Comparison of ENCODE assay signal across 8 cellular contexts in the genomic region with DNA sequence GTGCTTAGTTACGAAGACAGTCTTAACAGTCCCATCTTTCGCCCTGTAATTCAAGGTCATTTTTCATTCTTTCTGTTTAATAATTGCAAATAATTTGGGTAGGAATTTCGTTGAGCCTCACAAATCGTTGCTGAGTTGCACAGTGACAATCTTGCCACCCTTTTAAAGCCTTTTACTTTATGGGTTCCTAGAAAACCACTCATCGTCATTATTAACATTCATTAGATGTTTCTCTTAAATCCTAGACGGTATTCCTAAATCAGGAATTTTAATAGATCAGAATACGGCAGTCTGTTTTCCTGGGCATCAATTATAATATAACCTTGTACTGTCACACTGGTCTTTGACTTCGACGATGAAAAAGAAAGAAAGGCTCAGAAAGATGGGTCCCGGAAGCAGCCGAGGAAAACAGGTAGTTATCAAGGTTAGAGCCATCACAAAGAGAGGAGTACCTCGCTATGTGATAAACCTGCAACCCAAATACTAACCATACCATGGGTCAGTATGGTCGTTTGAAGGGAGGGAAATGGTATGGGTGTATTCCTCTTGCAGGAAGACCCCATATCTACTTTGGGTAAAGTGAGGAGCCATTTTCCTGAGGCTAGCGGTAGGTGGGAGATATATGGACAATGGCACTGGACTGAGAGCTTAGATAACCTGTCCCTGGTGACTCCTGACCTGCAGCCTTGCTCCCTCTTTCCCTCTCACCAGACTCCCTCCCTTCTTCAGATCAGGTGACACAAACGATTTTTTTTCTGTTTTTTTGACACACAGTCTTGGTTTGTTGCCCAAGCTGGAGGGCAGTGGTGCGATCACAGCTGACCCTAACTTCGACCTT. TPM values are rescaled to one million over a fixed set of nuclear protein-coding genes. Genes with fewer than 3 reads are reported as not detected.
DNase-seq lines count a peak whose midpoint lies in the region; ATAC-seq and TF ChIP-seq lines count a peak whose summit lies in the region.

No MANE protein-coding gene starts in this region.

- 18 to 29% (median 22%) methylated on average over 17 of the region's 17 CpGs for WGBS in stomach, 5 donors

- peak overlapping the region; percentile 100 for H3K27ac Mint-ChIP-seq in CD4-positive, CD25-positive, alpha-beta regulatory T cell
- peak overlapping the region; percentile 100 for H3K27ac Mint-ChIP-seq in HFFc6
- peak overlapping the region; percentile 100 for H3K27ac Mint-ChIP-seq in activated CD8-positive, alpha-beta T cell treated with anti-CD3 and anti-CD28 coated beads, Interleukin-2, amount 10 ng/mL, durations not matched to agents 7 days and 5 days

- no peak for TF ChIP-seq CTCF in HFFc6 (IDR thresholded peaks at IDR 0.05)
- no peak for TF ChIP-seq CTCF in stomach (IDR thresholded peaks at IDR 0.05)

- peaks cover 38% of the 10 kb centered on the region for H3K4me1 ChIP-seq in CD4-positive, CD25-positive, alpha-beta regulatory T cell (ENCODE audit: control insufficient read depth, insufficient read depth, low read length, poor library complexity, severe bottlenecking)
- H3K4me1 ChIP-seq in stomach, result peaks cover 28 to 42% (median 40%) of the 10 kb centered on the region in 4 donors

- CTCF ChIA-PET in activated CD8-positive, alpha-beta T cell treated with anti-CD3 and anti-CD28 coated beads, Interleukin-2, amount 10 ng/mL, durations not matched to agents 7 days and 5 days (lab: Charles Lee), result interaction anchor here (2.2 kb wide), 1 partner anchor 15 kb away, joined by 9 read pairs; no protein-coding TSS in a partner anchor

- peak overlapping the region; percentile 99 for H3K4me3 ChIP-seq in CD4-positive, CD25-positive, alpha-beta regulatory T cell (ENCODE audit: low read depth, low read length)
- H3K4me3 ChIP-seq in iPS-18c (ENCODE audit: insufficient read depth, low read depth, low read length), result peak overlapping the region; percentile 86
- H3K4me3 ChIP-seq in stomach, result peak overlapping the region; percentile 83 to 98 (median 93)

- no peaks in the 10 kb centered on the region for H3K9me3 Mint-ChIP-seq in CD4-positive, CD25-positive, alpha-beta regulatory T cell
- no peaks in the 10 kb centered on the region for H3K9me3 Mint-ChIP-seq in HFFc6
- H3K9me3 Mint-ChIP-seq in activated CD8-positive, alpha-beta T cell treated with anti-CD3 and anti-CD28 coated beads, Interleukin-2, amount 10 ng/mL, durations not matched to agents 7 days and 5 days (ENCODE audit: insufficient read depth), result no peaks in the 10 kb centered on the region

- POLR2A ChIA-PET in activated CD8-positive, alpha-beta T cell treated with anti-CD3 and anti-CD28 coated beads, Interleukin-2, amount 10 ng/mL, durations not matched to agents 7 days and 5 days (lab: Charles Lee), result interaction anchor here (1.0 to 9.4 kb wide), 12 partner anchors 9 to 1144 kb away, joined by 3 to 143 read pairs (median 6); partner anchors contain the start of genes COQ10B, HSPD1, HSPE1 and MARS2

- peaks cover under 1% of the 10 kb centered on the region for H3K36me3 Mint-ChIP-seq in CD4-positive, CD25-positive, alpha-beta regulatory T cell
- H3K36me3 Mint-ChIP-seq in HFFc6 (ENCODE audit: low read depth), result peaks cover 19% of the 10 kb centered on the region
- H3K36me3 Mint-ChIP-seq in activated CD8-positive, alpha-beta T cell treated with anti-CD3 and anti-CD28 coated beads, Interleukin-2, amount 10 ng/mL, durations not matched to agents 7 days and 5 days (ENCODE audit: low read depth), result peaks cover 30% of the 10 kb centered on the region

- TF ChIP-seq POLR2A in stomach (IDR thresholded peaks at IDR 0.05), result no peak

- H3K9me3 ChIP-seq in CD4-positive, CD25-positive, alpha-beta regulatory T cell (ENCODE audit: control insufficient read depth in 2 of 2, low read length in 2 of 2), result no peaks in the 10 kb centered on the region
- H3K9me3 ChIP-seq in iPS-18c (ENCODE audit: control insufficient read depth, insufficient read depth, low read length), result no peaks in the 10 kb centered on the region
- H3K9me3 ChIP-seq in stomach, result no peaks in the 10 kb centered on the region

- no peaks in the 10 kb centered on the region for H3K36me3 ChIP-seq in CD4-positive, CD25-positive, alpha-beta regulatory T cell (ENCODE audit: control insufficient read depth, insufficient read depth, low read length)
- H3K36me3 ChIP-seq in stomach, result no peaks in the 10 kb centered on the region

- ATAC-seq in CD4-positive, CD25-positive, alpha-beta regulatory T cell (ENCODE audit: low read depth in 2 of 2), result peak in 1 of 2 donors; percentile 1
- peak; percentile 1 for ATAC-seq in activated CD8-positive, alpha-beta T cell treated with anti-CD3 and anti-CD28 coated beads, Interleukin-2, amount 10 ng/mL, durations not matched to agents 7 days and 5 days
- ATAC-seq in esophagus mucosa, result no peak

- H3K27me3 ChIP-seq in CD4-positive, CD25-positive, alpha-beta regulatory T cell (ENCODE audit: control insufficient read depth, insufficient read depth, low read length), result no peaks in the 10 kb centered on the region
- H3K27me3 ChIP-seq in stomach, result no peaks in the 10 kb centered on the region

- peaks cover 16 to 47% (median 28%) of the 10 kb centered on the region in 4 donors for H3K4me1 Mint-ChIP-seq in CD4-positive, CD25-positive, alpha-beta regulatory T cell
- H3K4me1 Mint-ChIP-seq in HFFc6 (ENCODE audit: low read depth), result peaks cover 32% of the 10 kb centered on the region
- peaks cover 40% of the 10 kb centered on the region for H3K4me1 Mint-ChIP-seq in activated CD8-positive, alpha-beta T cell treated with anti-CD3 and anti-CD28 coated beads, Interleukin-2, amount 10 ng/mL, durations not matched to agents 7 days and 5 days (ENCODE audit: low read depth)

- intact Hi-C loops in stomach (cut with DNase I; ENCODE audit: low total_unique reads), result no loop called here

- peak overlapping the region; percentile 98 for H3K27ac ChIP-seq in CD4-positive, CD25-positive, alpha-beta regulatory T cell (ENCODE audit: insufficient read depth, low read length, poor library complexity, severe bottlenecking)
- peak overlapping the region; percentile 94 to 99 (median 97) for H3K27ac ChIP-seq in stomach

- peak overlapping the region; percentile 95 to 100 (median 98) for H3K4me3 Mint-ChIP-seq in CD4-positive, CD25-positive, alpha-beta regulatory T cell
- H3K4me3 Mint-ChIP-seq in HFFc6, result peak overlapping the region; percentile 96
- peak overlapping the region; percentile 87 for H3K4me3 Mint-ChIP-seq in activated CD8-positive, alpha-beta T cell treated with anti-CD3 and anti-CD28 coated beads, Interleukin-2, amount 10 ng/mL, durations not matched to agents 7 days and 5 days

- peaks cover 4% of the 10 kb centered on the region for H3K27me3 Mint-ChIP-seq in CD4-positive, CD25-positive, alpha-beta regulatory T cell
- H3K27me3 Mint-ChIP-seq in HFFc6 (ENCODE audit: insufficient read depth), result peaks cover 3% of the 10 kb centered on the region
- no peaks in the 10 kb centered on the region for H3K27me3 Mint-ChIP-seq in activated CD8-positive, alpha-beta T cell treated with anti-CD3 and anti-CD28 coated beads, Interleukin-2, amount 10 ng/mL, durations not matched to agents 7 days and 5 days (ENCODE audit: low read depth)

- peak in 1 of 3 donors; percentile 33 for DNase-seq in CD4-positive, CD25-positive, alpha-beta regulatory T cell
- no peak for DNase-seq in HFFc6
- no peak for DNase-seq in activated CD8-positive, alpha-beta T cell treated with anti-CD3 and anti-CD28 coated beads, Interleukin-2, amount 10 ng/mL, durations not matched to agents 7 days and 5 days
- no peak for DNase-seq in stomach
- no peak for DNase-seq in inferior parietal cortex (ENCODE audit: extremely low spot score)
- no peak for DNase-seq in stimulated activated CD4-positive, alpha-beta T cell treated with anti-CD3 and anti-CD28 coated beads, Interleukin-2, amount 100 ng/mL, for 24 hours

- no peak for TF ChIP-seq EP300 in stomach (IDR thresholded peaks at IDR 0.05)

RNA-seq across cellular contexts. Expression of gene SF3B1, which starts 1.0 kb away (rescaled TPM):
- 662 TPM for total RNA-seq in CD4-positive, CD25-positive, alpha-beta regulatory T cell
- 100 to 1,000 TPM; 136 to 197 (median 164) TPM for polyA plus RNA-seq in CD4-positive, CD25-positive, alpha-beta regulatory T cell
- 100 to 1,000 TPM; 158 to 189 (median 175) TPM for total RNA-seq in HFFc6 (2021; fragmentation: NEBNext Ultra II Directional; extraction: Animal tissue kit (Norgen Biotek cat#: 25700))
- total RNA-seq in activated CD8-positive, alpha-beta T cell treated with anti-CD3 and anti-CD28 coated beads, Interleukin-2, amount 10 ng/mL, durations not matched to agents 7 days and 5 days, result 100 to 1,000 TPM; 266 to 267 TPM
- total RNA-seq in stomach (100 to 1,000 TPM; 154 to 520 (median 382) TPM), esophagus mucosa (113 TPM)
- polyA plus RNA-seq in stomach, result 100 to 1,000 TPM in 1 of 3 donors, 10 to 100 TPM in 2; 47.4 to 201 (median 51.5) TPM

RNA-seq across cellular contexts. Expression of gene COQ10B, which starts 17.5 kb away (rescaled TPM):
- total RNA-seq in CD4-positive, CD25-positive, alpha-beta regulatory T cell, result 73.9 TPM
- polyA plus RNA-seq in CD4-positive, CD25-positive, alpha-beta regulatory T cell, result 10 to 100 TPM; 49.2 to 58.2 (median 53.6) TPM
- 10 to 100 TPM; 36.0 to 42.4 (median 39.4) TPM for total RNA-seq in HFFc6 (2021; fragmentation: NEBNext Ultra II Directional; extraction: Animal tissue kit (Norgen Biotek cat#: 25700))
- 10 to 100 TPM; 22.5 to 22.6 TPM for total RNA-seq in activated CD8-positive, alpha-beta T cell treated with anti-CD3 and anti-CD28 coated beads, Interleukin-2, amount 10 ng/mL, durations not matched to agents 7 days and 5 days
- total RNA-seq in stomach (10 to 100 TPM in 3 of 5 donors, 1 to 10 TPM in 2; 2.9 to 47.7 (median 17.0) TPM), esophagus mucosa (12.8 TPM)
- 10 to 100 TPM; 11.0 to 30.1 (median 22.9) TPM for polyA plus RNA-seq in stomach
